24 cellular contexts compared by ENCODE assay signal in the genomic region with DNA sequence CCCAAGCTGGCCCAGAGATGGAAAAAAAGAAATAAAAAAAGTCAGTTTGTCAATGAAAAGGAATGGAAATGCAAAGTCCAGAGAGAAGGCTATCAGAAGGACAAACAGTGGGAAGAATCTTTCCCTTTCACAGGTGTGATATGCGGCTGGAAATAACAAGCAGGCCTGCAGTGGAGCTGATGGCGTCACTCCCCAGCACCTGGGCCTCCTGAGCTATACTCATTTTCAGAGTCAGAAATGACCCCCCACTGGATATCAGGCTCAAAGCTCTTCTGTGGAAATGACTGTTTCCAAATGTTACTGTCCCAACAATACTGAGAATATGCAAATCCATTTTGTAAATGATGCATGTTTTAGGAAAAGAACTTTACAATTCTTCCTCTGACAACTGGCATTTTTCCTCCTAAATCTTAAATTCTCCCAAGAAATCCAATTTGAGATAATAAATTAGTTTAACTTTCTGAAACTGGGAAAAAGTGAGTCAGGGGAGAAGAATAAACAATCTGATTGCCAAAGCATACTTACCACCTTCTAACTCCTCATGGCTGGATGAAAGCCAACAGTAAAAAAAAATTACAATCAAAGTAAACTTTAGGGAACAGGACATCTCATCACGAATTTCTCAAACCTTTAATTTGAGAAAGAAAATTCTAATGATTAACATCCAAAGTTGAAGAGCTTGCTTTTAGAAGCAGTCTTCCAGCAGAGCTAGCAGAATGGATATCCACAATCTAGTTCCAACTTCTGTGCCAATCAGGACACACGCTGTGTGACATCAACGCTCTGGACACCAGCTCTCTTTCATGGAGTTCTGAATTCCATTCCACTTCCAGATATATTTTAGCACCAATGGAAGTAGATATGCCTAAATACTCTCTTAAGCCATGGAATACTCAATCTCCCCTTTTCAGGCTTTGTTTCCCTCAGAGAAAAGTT. TPM values are rescaled to one million over a fixed set of nuclear protein-coding genes. Genes with fewer than 3 reads are reported as not detected.
DNase-seq lines count a peak whose midpoint lies in the region; ATAC-seq, FAIRE-seq and TF ChIP-seq lines count a peak whose summit lies in the region.
"Had no signal": no experiment of that assay in that cellular context is flagged by ENCODE, and none has a peak within 500 bp of the region (broad histone marks: within the 10 kb centered on the region; RNA-seq: fewer than 3 reads in every experiment).

No MANE protein-coding gene starts in this region.

- peaks cover 20% of the 10 kb centered on the region for H3K4me1 ChIP-seq in mesenchymal stem cell (ENCODE audit: control insufficient read depth, insufficient read depth, low read depth, low read length)
- H3K4me1 ChIP-seq in small intestine (ENCODE audit: control insufficient read depth in 2 of 2, insufficient read depth in 1 of 2, low read depth in 1 of 2, low read length in 1 of 2) = no peaks in the 10 kb centered on the region
- H3K4me1 ChIP-seq: right lobe of liver had no signal

- H3K4me2 ChIP-seq in mesenchymal stem cell (ENCODE audit: low read length, poor library complexity, severe bottlenecking) = no peak overlapping the region

- H2AK5ac ChIP-seq in mesenchymal stem cell (ENCODE audit: low read length, severe bottlenecking) = no peak overlapping the region

- H3K36me3 Mint-ChIP-seq in activated T-helper 2 cell treated with anti-CD3 and anti-CD28 coated beads, Interferon-gamma antibody, Interleukin-2, Interleukin-4, amounts not matched to agents 10 μg/mL and 5 μg/mL and 100 μg/mL, durations not matched to agents 14 hours and 24 hours and 36 hours (ENCODE audit: low read depth) = peaks cover 74% of the 10 kb centered on the region

- H3K27me3 ChIP-seq in mesenchymal stem cell (ENCODE audit: control insufficient read depth in 1 of 2, insufficient read depth in 1 of 2, low read length in 2 of 2) = no peaks in the 10 kb centered on the region
- no peaks in the 10 kb centered on the region for H3K27me3 ChIP-seq in small intestine (ENCODE audit: control insufficient read depth in 2 of 2, insufficient read depth in 2 of 2, low read length in 2 of 2)
- H3K27me3 ChIP-seq: right lobe of liver had no signal

- H2AFZ ChIP-seq in mesenchymal stem cell (ENCODE audit: low read depth, low read length) = no peak overlapping the region

- H4K8ac ChIP-seq in mesenchymal stem cell (ENCODE audit: low read length) = no peak overlapping the region

- no peak overlapping the region for H4K91ac ChIP-seq in mesenchymal stem cell (ENCODE audit: low read length)

- no peak overlapping the region for H3K4ac ChIP-seq in mesenchymal stem cell (ENCODE audit: low read depth in 1 of 2, low read length in 2 of 2)

- 62% methylated on average over 5 of the region's 5 CpGs for WGBS in mesenchymal stem cell
- WGBS in small intestine, 3 donors = 79 to 91% (median 80%) methylated on average over 5 of the region's 5 CpGs

- H3K4me3 ChIP-seq in choroid plexus epithelial cell (ENCODE audit: low read depth, low read length) (no peak overlapping the region), mesenchymal stem cell (ENCODE audit: insufficient read depth in 1 of 2, low read depth in 1 of 2, low read length in 2 of 2) (no peak overlapping the region), small intestine (ENCODE audit: low read depth in 1 of 2, low read length in 2 of 2) (no peak overlapping the region)
- H3K4me3 ChIP-seq: right lobe of liver, thoracic aorta had no signal

- TF ChIP-seq CTCF in choroid plexus epithelial cell (conservative IDR thresholded peaks at IDR 0.05; ENCODE audit: low read depth, low read length) = no peak

- no peaks in the 10 kb centered on the region for H3K79me1 ChIP-seq in mesenchymal stem cell (replicated peaks; ENCODE audit: low read length, poor library complexity, severe bottlenecking)

- H2BK12ac ChIP-seq in mesenchymal stem cell (ENCODE audit: low read length in 2 of 2) = no peak overlapping the region

- no peak for ATAC-seq in HG03442 (IDR thresholded peaks at IDR 0.05; ENCODE audit: unreplicated experiment)
- ATAC-seq: activated naive CD8-positive, alpha-beta T cell treated with anti-CD3 and anti-CD28 coated beads, Interleukin-2, amount 50 U/mL, for 24 hours; activated T-cell treated with anti-CD3 and anti-CD28 coated beads, Interleukin-2, amount 50 U/mL, for 4 hours had no signal

- H2BK5ac ChIP-seq in mesenchymal stem cell (ENCODE audit: low read depth, low read length, poor library complexity, severe bottlenecking) = no peak overlapping the region

- H3K27me3 Mint-ChIP-seq in activated T-helper 2 cell treated with anti-CD3 and anti-CD28 coated beads, Interferon-gamma antibody, Interleukin-2, Interleukin-4, amounts not matched to agents 10 μg/mL and 5 μg/mL and 100 μg/mL, durations not matched to agents 14 hours and 24 hours and 36 hours (ENCODE audit: low read depth) = no peaks in the 10 kb centered on the region
- H3K27me3 Mint-ChIP-seq: activated naive CD8-positive, alpha-beta T cell treated with anti-CD3 and anti-CD28 coated beads, Interleukin-2, amount 50 U/mL, for 24 hours had no signal

- intact Hi-C loops in activated T-helper 2 cell treated with anti-CD3 and anti-CD28 coated beads, Interferon-gamma antibody, Interleukin-2, Interleukin-4, amounts not matched to agents 10 μg/mL and 5 μg/mL and 100 μg/mL, durations not matched to agents 14 hours and 24 hours and 36 hours (cut with micrococcal nuclease) = no loop called here

- no peaks in the 10 kb centered on the region for H3K9me3 Mint-ChIP-seq in activated T-helper 2 cell treated with anti-CD3 and anti-CD28 coated beads, Interferon-gamma antibody, Interleukin-2, Interleukin-4, amounts not matched to agents 10 μg/mL and 5 μg/mL and 100 μg/mL, durations not matched to agents 14 hours and 24 hours and 36 hours

- H3K27ac ChIP-seq in mesenchymal stem cell (ENCODE audit: low read length, poor library complexity, severe bottlenecking) (no peak overlapping the region), small intestine (ENCODE audit: low read depth in 1 of 2, low read length in 1 of 2) (no peak overlapping the region)
- H3K27ac ChIP-seq: right lobe of liver, thoracic aorta had no signal

- H3K23ac ChIP-seq in mesenchymal stem cell (ENCODE audit: low read length in 2 of 2) = no peak overlapping the region

- no peak overlapping the region for H3K14ac ChIP-seq in mesenchymal stem cell (ENCODE audit: low read length in 2 of 2)

- no peak overlapping the region for H3K18ac ChIP-seq in mesenchymal stem cell (ENCODE audit: low read depth in 1 of 2, low read length in 2 of 2)

- no peak overlapping the region for H3K4me3 Mint-ChIP-seq in activated T-helper 2 cell treated with anti-CD3 and anti-CD28 coated beads, Interferon-gamma antibody, Interleukin-2, Interleukin-4, amounts not matched to agents 10 μg/mL and 5 μg/mL and 100 μg/mL, durations not matched to agents 14 hours and 24 hours and 36 hours (ENCODE audit: low read depth)
- H3K4me3 Mint-ChIP-seq: activated naive CD8-positive, alpha-beta T cell treated with anti-CD3 and anti-CD28 coated beads, Interleukin-2, amount 50 U/mL, for 24 hours; activated T-cell treated with anti-CD3 and anti-CD28 coated beads, Interleukin-2, amount 50 U/mL, for 4 hours; immature natural killer cell had no signal

- no peak overlapping the region for H3K9ac ChIP-seq in mesenchymal stem cell (ENCODE audit: low read length)

- H3K9me3 ChIP-seq in mesenchymal stem cell (ENCODE audit: control insufficient read depth, low read length) = no peaks in the 10 kb centered on the region
- H3K9me3 ChIP-seq in small intestine (ENCODE audit: control insufficient read depth, low read depth) = no peaks in the 10 kb centered on the region
- H3K9me3 ChIP-seq: right lobe of liver, thoracic aorta had no signal

- no peak overlapping the region for H2BK15ac ChIP-seq in mesenchymal stem cell (ENCODE audit: low read depth, poor library complexity, severe bottlenecking)

- FAIRE-seq in small intestine (lab: Jason Lieb, UNC) = no peak
- FAIRE-seq: H54, TTC549 had no signal

- H3K4me1 Mint-ChIP-seq in activated T-helper 2 cell treated with anti-CD3 and anti-CD28 coated beads, Interferon-gamma antibody, Interleukin-2, Interleukin-4, amounts not matched to agents 10 μg/mL and 5 μg/mL and 100 μg/mL, durations not matched to agents 14 hours and 24 hours and 36 hours (ENCODE audit: low read depth) = peaks cover 27% of the 10 kb centered on the region

- H2BK120ac ChIP-seq in mesenchymal stem cell (ENCODE audit: low read depth, low read length) = no peak overlapping the region

- DNase-seq in Daoy (ENCODE audit: low read depth) = peak; percentile 22
- peak; percentile 4 for DNase-seq in RPMI7951 (ENCODE audit: low read depth)
- peak; percentile 73 for DNase-seq in choroid plexus epithelial cell (ENCODE audit: low read depth)
- peak; percentile 54 for DNase-seq in mesenchymal stem cell
- DNase-seq in SKM-1 treated with dmso at 0.1 percent for 144 hours (lab: John Stamatoyannopoulos, UW; ENCODE audit: unreplicated experiment) = no peak
- no peak for DNase-seq in activated T-helper 2 cell treated with anti-CD3 and anti-CD28 coated beads, Interferon-gamma antibody, Interleukin-2, Interleukin-4, amounts not matched to agents 10 μg/mL and 5 μg/mL and 100 μg/mL, durations not matched to agents 14 hours and 24 hours and 36 hours (ENCODE audit: low spot score)
- DNase-seq in small intestine = no peak
- DNase-seq: activated CD4-positive, alpha-beta T cell treated with anti-CD3 and anti-CD28 coated beads, Interleukin-2, amount 50 U/mL, for 4 hours; activated naive CD8-positive, alpha-beta T cell treated with anti-CD3 and anti-CD28 coated beads, Interleukin-2, amount 50 U/mL, for 24 hours; activated T-cell treated with anti-CD3 and anti-CD28 coated beads, Interleukin-2, amount 50 U/mL, for 4 hours; cerebellar nuclear complex; GF-D8; glutamatergic neuron; immature natural killer cell; MM.1S; NCI-H1930; NCI-H524; right lobe of liver; stimulated activated CD4-positive, alpha-beta T cell treated with anti-CD3 and anti-CD28 coated beads, Interleukin-2, amount 100 ng/mL, for 48 hours had no signal

- H3K27ac Mint-ChIP-seq in activated T-helper 2 cell treated with anti-CD3 and anti-CD28 coated beads, Interferon-gamma antibody, Interleukin-2, Interleukin-4, amounts not matched to agents 10 μg/mL and 5 μg/mL and 100 μg/mL, durations not matched to agents 14 hours and 24 hours and 36 hours = no peak overlapping the region
- H3K27ac Mint-ChIP-seq: activated naive CD8-positive, alpha-beta T cell treated with anti-CD3 and anti-CD28 coated beads, Interleukin-2, amount 50 U/mL, for 24 hours; immature natural killer cell had no signal

- H3K36me3 ChIP-seq in mesenchymal stem cell (ENCODE audit: control insufficient read depth in 1 of 2, insufficient read depth in 2 of 2, low read depth in 1 of 2, low read length in 2 of 2) = peaks cover 0 to 12% of the 10 kb centered on the region in 2 experiments
- H3K36me3 ChIP-seq in small intestine (ENCODE audit: control insufficient read depth in 2 of 2, insufficient read depth in 2 of 2, low read length in 2 of 2) = peaks cover 3% of the 10 kb centered on the region in 2 donors
- H3K36me3 ChIP-seq: right lobe of liver had no signal

RNA-seq across cellular contexts. Expression of gene CUZD1, which starts 5.3 kb away (rescaled TPM):
- total RNA-seq in Daoy (2014; rRNA removed; shearing (Covaris generic)) = 0.77 and 1.4 TPM in 2 replicates
- total RNA-seq in RPMI7951 (2014; rRNA removed; shearing (Covaris generic)) = 0.48 and 0.59 TPM in 2 replicates
- polyA plus RNA-seq in mesenchymal stem cell (2013, experiment 1 of 2) = not detected
- not detected for polyA plus RNA-seq in mesenchymal stem cell (2013, experiment 2 of 2)
- 2.5 and 2.9 TPM in 2 replicates for total RNA-seq in activated T-helper 2 cell treated with anti-CD3 and anti-CD28 coated beads, Interferon-gamma antibody, Interleukin-2, Interleukin-4, amounts not matched to agents 10 μg/mL and 5 μg/mL and 100 μg/mL, durations not matched to agents 14 hours and 24 hours and 36 hours
- polyA plus RNA-seq in small intestine = 1 to 10 TPM in 2 of 3 donors, under 1 TPM in 1; 0.67 to 3.2 (median 2.2) TPM
- total RNA-seq: thoracic aorta had no signal

RNA-seq across cellular contexts. Expression of gene FAM24B, which starts 28.4 kb away (rescaled TPM):
- total RNA-seq in Daoy (2014; rRNA removed; shearing (Covaris generic)) = 7.6 and 9.5 TPM in 2 replicates
- 3.4 and 5.9 TPM in 2 replicates for total RNA-seq in RPMI7951 (2014; rRNA removed; shearing (Covaris generic))
- 0.10 TPM for polyA plus RNA-seq in mesenchymal stem cell (2013, experiment 1 of 2)
- polyA plus RNA-seq in mesenchymal stem cell (2013, experiment 2 of 2) = 0.12 TPM
- total RNA-seq in activated T-helper 2 cell treated with anti-CD3 and anti-CD28 coated beads, Interferon-gamma antibody, Interleukin-2, Interleukin-4, amounts not matched to agents 10 μg/mL and 5 μg/mL and 100 μg/mL, durations not matched to agents 14 hours and 24 hours and 36 hours = 15.6 and 16.0 TPM in 2 replicates
- polyA plus RNA-seq in small intestine = 1 to 10 TPM in 1 of 3 donors, not detected in 2; 5.7 TPM

RNA-seq across cellular contexts. Expression of gene FAM24A, which starts 59.4 kb away (rescaled TPM):
- not detected in 2 replicates for total RNA-seq in Daoy (2014; rRNA removed; shearing (Covaris generic))
- total RNA-seq in RPMI7951 (2014; rRNA removed; shearing (Covaris generic)) = not detected in 2 replicates
- polyA plus RNA-seq in mesenchymal stem cell (2013, experiment 1 of 2) = not detected
- polyA plus RNA-seq in mesenchymal stem cell (2013, experiment 2 of 2) = not detected
- not detected in 2 replicates for total RNA-seq in activated T-helper 2 cell treated with anti-CD3 and anti-CD28 coated beads, Interferon-gamma antibody, Interleukin-2, Interleukin-4, amounts not matched to agents 10 μg/mL and 5 μg/mL and 100 μg/mL, durations not matched to agents 14 hours and 24 hours and 36 hours
- polyA plus RNA-seq in small intestine = not detected
- total RNA-seq: activated T-cell treated with anti-CD3 and anti-CD28 coated beads, Interleukin-2, amount 50 U/mL, for 4 hours; HT1080; right lobe of liver; thoracic aorta had no signal
- polyA plus RNA-seq: immature natural killer cell had no signal

Comparison
In these comparisons a context has a peak if more than half of its experiments do, and no peak if none do; other contexts are left out.
1. DNase-seq: peak in Daoy (single experiment), RPMI7951 (single experiment), choroid plexus epithelial cell (single experiment) and mesenchymal stem cell (single experiment); none in SKM-1 treated with dmso at 0.1 percent for 144 hours (single experiment), activated T-helper 2 cell treated with anti-CD3 and anti-CD28 coated beads, Interferon-gamma antibody, Interleukin-2, Interleukin-4, amounts not matched to agents 10 μg/mL and 5 μg/mL and 100 μg/mL, durations not matched to agents 14 hours and 24 hours and 36 hours (single experiment) and small intestine (single experiment).